ENCODE assay signal across 15 cellular contexts in the genomic region with DNA sequence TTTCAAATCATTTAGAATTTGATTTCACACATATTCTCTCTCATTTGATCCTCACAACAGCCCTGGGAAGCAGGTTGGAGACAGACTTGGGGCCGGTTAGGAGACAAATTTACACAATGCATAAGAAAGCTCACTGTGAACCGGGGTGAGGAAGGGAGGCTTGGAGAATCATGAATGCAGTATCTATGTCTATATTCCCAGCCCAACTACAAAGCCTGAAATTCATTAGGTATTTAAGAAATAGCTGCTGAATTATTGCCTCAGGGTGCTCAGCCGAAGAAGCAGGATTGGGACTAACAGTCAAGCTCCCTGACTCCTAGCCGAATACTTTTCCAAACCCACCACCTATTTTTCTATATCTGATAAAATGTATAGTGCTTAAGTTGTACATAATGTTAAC. TPM values are rescaled to one million over a fixed set of nuclear protein-coding genes. Genes with fewer than 3 reads are reported as not detected.
DNase-seq lines count a peak whose midpoint lies in the region; ATAC-seq and TF ChIP-seq lines count a peak whose summit lies in the region.
"Had no signal": no experiment of that assay in that cellular context is flagged by ENCODE, and none has a peak within 500 bp of the region (broad histone marks: within the 10 kb centered on the region; RNA-seq: fewer than 3 reads in every experiment).

No MANE protein-coding gene starts in this region.

- no peak overlapping the region for H3K4me2 ChIP-seq in H9 (ENCODE audit: insufficient read depth, insufficient read length, low read length)
- no peak overlapping the region for H3K4me2 ChIP-seq in hepatocyte

- H2BK120ac ChIP-seq in H9 (ENCODE audit: low read depth, low read length, poor library complexity, severe bottlenecking): no peak overlapping the region

- H3K27me3 ChIP-seq in H9 (ENCODE audit: insufficient read depth, low read length) (no peaks in the 10 kb centered on the region), hepatocyte (peaks cover 6% of the 10 kb centered on the region)

- no peak overlapping the region for H3T11ph ChIP-seq in H9 (ENCODE audit: low read length)

- H3K9ac ChIP-seq in H9 (ENCODE audit: extremely low read depth, insufficient read length, low read length): no peak overlapping the region

- no peaks in the 10 kb centered on the region for H3K36me3 ChIP-seq in hepatocyte (replicated peaks; ENCODE audit: insufficient read depth, low read depth)

- no peak overlapping the region for H3K27ac Mint-ChIP-seq in activated CD4-positive, alpha-beta memory T cell treated with anti-CD3 and anti-CD28 coated beads for 36 hours
- H3K27ac Mint-ChIP-seq in activated CD4-positive, alpha-beta memory T cell treated with anti-CD3 and anti-CD28 coated beads, Interleukin-2, amount 10 ng/mL, durations not matched to agents 7 days and 5 days: no peak overlapping the region
- peak overlapping the region in 2 of 3 experiments; percentile 12 to 79; a peak in 1 of 7 replicates for H3K27ac Mint-ChIP-seq in H9
- H3K27ac Mint-ChIP-seq: CD4-positive, alpha-beta memory T cell had no signal

- no peak overlapping the region for H4K91ac ChIP-seq in H9 (ENCODE audit: insufficient read length, low read depth, low read length)

- H3K18ac ChIP-seq in H9 (ENCODE audit: insufficient read length, low read depth, low read length): no peak overlapping the region

- no peaks in the 10 kb centered on the region for H3K9me3 Mint-ChIP-seq in activated CD4-positive, alpha-beta memory T cell treated with anti-CD3 and anti-CD28 coated beads for 36 hours
- no peaks in the 10 kb centered on the region for H3K9me3 Mint-ChIP-seq in activated CD4-positive, alpha-beta memory T cell treated with anti-CD3 and anti-CD28 coated beads, Interleukin-2, amount 10 ng/mL, durations not matched to agents 7 days and 5 days
- no peaks in the 10 kb centered on the region for H3K9me3 Mint-ChIP-seq in H9
- H3K9me3 Mint-ChIP-seq: CD4-positive, alpha-beta memory T cell had no signal

- no peak overlapping the region for H3K4me3 ChIP-seq in hepatocyte

- H3K23ac ChIP-seq in H9 (ENCODE audit: insufficient read length, low read depth, low read length): no peak overlapping the region

- H2BK20ac ChIP-seq in H9 (ENCODE audit: low read depth, low read length, poor library complexity, severe bottlenecking): no peak overlapping the region

- H3K27me3 Mint-ChIP-seq in activated CD4-positive, alpha-beta memory T cell treated with anti-CD3 and anti-CD28 coated beads for 36 hours: peaks cover 9% of the 10 kb centered on the region
- H3K27me3 Mint-ChIP-seq in activated CD4-positive, alpha-beta memory T cell treated with anti-CD3 and anti-CD28 coated beads, Interleukin-2, amount 10 ng/mL, durations not matched to agents 7 days and 5 days: peaks cover 49% of the 10 kb centered on the region
- peaks cover 10% of the 10 kb centered on the region; the same call in 1 of the 2 replicates for H3K27me3 Mint-ChIP-seq in H9 (ENCODE audit: low read depth)

- H4K5ac ChIP-seq in H9 (ENCODE audit: insufficient read length, low read depth, low read length): no peak overlapping the region

- no peaks in the 10 kb centered on the region for H3K36me3 Mint-ChIP-seq in activated CD4-positive, alpha-beta memory T cell treated with anti-CD3 and anti-CD28 coated beads for 36 hours
- H3K36me3 Mint-ChIP-seq in activated CD4-positive, alpha-beta memory T cell treated with anti-CD3 and anti-CD28 coated beads, Interleukin-2, amount 10 ng/mL, durations not matched to agents 7 days and 5 days (ENCODE audit: low read depth): no peaks in the 10 kb centered on the region
- H3K36me3 Mint-ChIP-seq in H9 (ENCODE audit: insufficient read depth in 1 of 3, low read depth in 3 of 3): no peaks in the 10 kb centered on the region
- H3K36me3 Mint-ChIP-seq: CD4-positive, alpha-beta memory T cell had no signal

- no peak overlapping the region for H3K56ac ChIP-seq in H9 (ENCODE audit: insufficient read length, low read depth, low read length)

- H3K9me2 ChIP-seq in hepatocyte (replicated peaks; ENCODE audit: insufficient read depth): no peaks in the 10 kb centered on the region

- H3K9me3 ChIP-seq in H9 (ENCODE audit: control insufficient read depth, low read depth, low read length): no peaks in the 10 kb centered on the region
- H3K9me3 ChIP-seq in hepatocyte (ENCODE audit: low read depth): no peaks in the 10 kb centered on the region
- H3K9me3 ChIP-seq: Caco-2 had no signal

- no peaks in the 10 kb centered on the region for H3K79me1 ChIP-seq in H9 (ENCODE audit: insufficient read depth, low read depth, low read length, poor library complexity, severe bottlenecking)

- no peak overlapping the region for H2BK15ac ChIP-seq in H9 (ENCODE audit: low read depth, low read length)

- H3K4me3 Mint-ChIP-seq in activated CD4-positive, alpha-beta memory T cell treated with anti-CD3 and anti-CD28 coated beads for 36 hours: no peak overlapping the region
- H3K4me3 Mint-ChIP-seq in activated CD4-positive, alpha-beta memory T cell treated with anti-CD3 and anti-CD28 coated beads, Interleukin-2, amount 10 ng/mL, durations not matched to agents 7 days and 5 days: no peak overlapping the region
- no peak overlapping the region for H3K4me3 Mint-ChIP-seq in H9
- H3K4me3 Mint-ChIP-seq: CD4-positive, alpha-beta memory T cell had no signal

- H2BK5ac ChIP-seq in H9 (ENCODE audit: insufficient read length, low read length): no peak overlapping the region

- intact Hi-C loops in activated CD4-positive, alpha-beta memory T cell treated with anti-CD3 and anti-CD28 coated beads for 36 hours (cut with micrococcal nuclease): no loop called here

- H3K14ac ChIP-seq in H9 (ENCODE audit: insufficient read depth, low read length): no peak overlapping the region

- H4K20me1 ChIP-seq in H9 (ENCODE audit: control insufficient read depth, insufficient read depth, insufficient read length) (no peaks in the 10 kb centered on the region), hepatocyte (ENCODE audit: insufficient read depth, poor library complexity, severe bottlenecking) (no peaks in the 10 kb centered on the region)

- TF ChIP-seq CTCF in H9 (conservative IDR thresholded peaks at IDR 0.05): no peak
- no peak for TF ChIP-seq CTCF in hepatocyte (IDR thresholded peaks at IDR 0.05; ENCODE audit: poor library complexity)

- peaks cover 2% of the 10 kb centered on the region; the same call in 1 of the 2 replicates for H3K4me1 ChIP-seq in H9 (ENCODE audit: insufficient read depth, low read length)
- no peaks in the 10 kb centered on the region for H3K4me1 ChIP-seq in hepatocyte (ENCODE audit: insufficient read depth)

- H3K4me1 Mint-ChIP-seq in activated CD4-positive, alpha-beta memory T cell treated with anti-CD3 and anti-CD28 coated beads for 36 hours (ENCODE audit: low read depth): no peaks in the 10 kb centered on the region
- no peaks in the 10 kb centered on the region for H3K4me1 Mint-ChIP-seq in activated CD4-positive, alpha-beta memory T cell treated with anti-CD3 and anti-CD28 coated beads, Interleukin-2, amount 10 ng/mL, durations not matched to agents 7 days and 5 days
- peaks cover 16 to 28% of the 10 kb centered on the region in 2 experiments for H3K4me1 Mint-ChIP-seq in H9
- H3K4me1 Mint-ChIP-seq: CD4-positive, alpha-beta memory T cell had no signal

- no CpG with 5 or more reads among the region's 4 CpGs for WGBS in H9 (ENCODE audit: extremely low coverage, insufficient read length, low lambda C conversion rate)
- WGBS in hepatocyte (ENCODE audit: low lambda C conversion rate, missing lambda C conversion rate): 64% methylated on average over 4 of the region's 4 CpGs

- no peak overlapping the region for H2AK5ac ChIP-seq in H9 (ENCODE audit: insufficient read length, low read length)

- no peak overlapping the region for H3K4ac ChIP-seq in H9 (ENCODE audit: low read depth, low read length)

- H2AFZ ChIP-seq in H9 (ENCODE audit: low read length): peak overlapping the region; percentile 62
- H2AFZ ChIP-seq in hepatocyte: no peak overlapping the region

- POLR2A ChIA-PET in activated CD4-positive, alpha-beta memory T cell treated with anti-CD3 and anti-CD28 coated beads for 36 hours (lab: Charles Lee): no interaction called here
- POLR2A ChIA-PET in activated CD4-positive, alpha-beta memory T cell treated with anti-CD3 and anti-CD28 coated beads, Interleukin-2, amount 10 ng/mL, durations not matched to agents 7 days and 5 days (lab: Charles Lee): no interaction called here

- no peak for ATAC-seq in GM19452 (IDR thresholded peaks at IDR 0.05; ENCODE audit: unreplicated experiment)
- ATAC-seq in GM19467 (IDR thresholded peaks at IDR 0.05; ENCODE audit: unreplicated experiment): no peak

- H3K79me2 ChIP-seq in H9 (ENCODE audit: insufficient read depth, low read length) (no peaks in the 10 kb centered on the region), hepatocyte (no peaks in the 10 kb centered on the region)

- H3K23me2 ChIP-seq in H9 (ENCODE audit: insufficient read length, low read depth, low read length, poor library complexity, severe bottlenecking): no peaks in the 10 kb centered on the region

- H3K27ac ChIP-seq in H9 (ENCODE audit: insufficient read length, low read depth, low read length) (no peak overlapping the region), hepatocyte (peak overlapping the region; percentile 31)

- CTCF ChIA-PET in activated CD4-positive, alpha-beta memory T cell treated with anti-CD3 and anti-CD28 coated beads for 36 hours (lab: Charles Lee): no interaction called here
- CTCF ChIA-PET in activated CD4-positive, alpha-beta memory T cell treated with anti-CD3 and anti-CD28 coated beads, Interleukin-2, amount 10 ng/mL, durations not matched to agents 7 days and 5 days (lab: Charles Lee): interaction anchor here (0.9 kb wide), 1 partner anchor 510 kb away, joined by 3 read pairs; no protein-coding TSS in a partner anchor

- no peak overlapping the region for H4K8ac ChIP-seq in H9 (replicated peaks; ENCODE audit: insufficient read length, low read depth, low read length)

- H2BK12ac ChIP-seq in H9 (ENCODE audit: insufficient read length, low read depth, low read length): no peak overlapping the region

- DNase-seq in activated CD4-positive, alpha-beta memory T cell treated with anti-CD3 and anti-CD28 coated beads for 36 hours: peak; percentile 0
- no peak for DNase-seq in activated CD4-positive, alpha-beta memory T cell treated with anti-CD3 and anti-CD28 coated beads, Interleukin-2, amount 10 ng/mL, durations not matched to agents 7 days and 5 days
- DNase-seq in H9 (no peak), hepatocyte (ENCODE audit: low spot score) (no peak)
- DNase-seq: C1 segment of cervical spinal cord; CD4-positive, alpha-beta memory T cell; DND-41; GOT3; HCEC 1CT had no signal

RNA-seq across cellular contexts. Expression of a gene that starts 8.4 kb away (rescaled TPM):
- not detected for total RNA-seq in activated CD4-positive, alpha-beta memory T cell treated with anti-CD3 and anti-CD28 coated beads for 36 hours
- not detected for total RNA-seq in activated CD4-positive, alpha-beta memory T cell treated with anti-CD3 and anti-CD28 coated beads, Interleukin-2, amount 10 ng/mL, durations not matched to agents 7 days and 5 days
- not detected in 2 replicates for total RNA-seq in H9 (2021)
- total RNA-seq in hepatocyte: not detected in 2 replicates
- polyA plus RNA-seq in hepatocyte: not detected in 2 replicates
- total RNA-seq: A172; A673; Caco-2; CD4-positive, alpha-beta memory T cell had no signal
- polyA plus RNA-seq: BJ; CD4-positive, alpha-beta memory T cell had no signal

RNA-seq across cellular contexts. Expression of a gene that starts 32.9 kb away (rescaled TPM):
- total RNA-seq in activated CD4-positive, alpha-beta memory T cell treated with anti-CD3 and anti-CD28 coated beads for 36 hours: under 1 TPM in 1 of 2 experiments, not detected in 1; 0.12 TPM
- total RNA-seq in activated CD4-positive, alpha-beta memory T cell treated with anti-CD3 and anti-CD28 coated beads, Interleukin-2, amount 10 ng/mL, durations not matched to agents 7 days and 5 days: not detected
- 0.35 and 0.37 TPM in 2 replicates for total RNA-seq in H9 (2021)
- 0.76 TPM in 1 of 2 replicates, not detected in the other for total RNA-seq in hepatocyte
- not detected in 2 replicates for polyA plus RNA-seq in hepatocyte
- total RNA-seq: A172; A673; Caco-2; CD4-positive, alpha-beta memory T cell had no signal
- polyA plus RNA-seq: BJ; CD4-positive, alpha-beta memory T cell had no signal

RNA-seq across cellular contexts. Expression of a gene that starts 48.0 kb away (rescaled TPM):
- 10 to 100 TPM; 14.1 to 14.2 TPM for total RNA-seq in activated CD4-positive, alpha-beta memory T cell treated with anti-CD3 and anti-CD28 coated beads for 36 hours
- total RNA-seq in activated CD4-positive, alpha-beta memory T cell treated with anti-CD3 and anti-CD28 coated beads, Interleukin-2, amount 10 ng/mL, durations not matched to agents 7 days and 5 days: 10 to 100 TPM; 65.0 to 69.2 TPM
- 45.6 and 48.7 TPM in 2 replicates for total RNA-seq in H9 (2021)
- total RNA-seq in hepatocyte: 11.4 and 18.3 TPM in 2 replicates
- polyA plus RNA-seq in hepatocyte: 15.3 and 16.4 TPM in 2 replicates

Comparison
In these comparisons a context has a peak if more than half of its experiments do, and no peak if none do; other contexts are left out.
1. H3K27ac Mint-ChIP-seq: peak in H9 (2 of 3); none in activated CD4-positive, alpha-beta memory T cell treated with anti-CD3 and anti-CD28 coated beads for 36 hours (single experiment) and activated CD4-positive, alpha-beta memory T cell treated with anti-CD3 and anti-CD28 coated beads, Interleukin-2, amount 10 ng/mL, durations not matched to agents 7 days and 5 days (single experiment).